ENCODE assay signal across 2 cellular contexts in the genomic region with DNA sequence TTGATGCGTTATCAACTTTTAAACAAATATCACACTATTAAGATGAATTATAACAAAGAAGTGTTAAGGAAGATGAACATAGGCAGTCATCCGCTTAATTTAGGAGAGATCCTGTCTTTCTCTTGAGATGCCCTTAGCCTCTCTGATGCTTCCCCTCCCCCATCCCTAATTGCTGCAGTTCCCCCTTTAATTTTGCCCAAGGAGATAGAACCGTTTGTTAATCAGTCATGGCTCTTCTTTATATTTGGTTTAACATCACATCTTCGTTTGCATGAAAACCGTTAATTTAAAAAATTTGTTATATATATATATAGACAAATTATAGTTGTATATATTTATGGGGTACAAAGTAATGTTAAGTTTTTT.
TF ChIP-seq lines count a peak whose summit lies in the region.

No MANE protein-coding gene starts in this region.

TF ChIP-seq in PFSK-1, 5 proteins besides CTCF, POLR2A, EP300 and RAD21:
- TF ChIP-seq FOXP2 (optimal IDR thresholded peaks at IDR 0.05; ENCODE audit: borderline replicate concordance, extremely low read depth, extremely low read length, insufficient read depth), result no peak
- TF ChIP-seq SIN3A (IDR thresholded peaks at IDR 0.05; ENCODE audit: borderline replicate concordance, insufficient read depth, low read length), result peak; percentile 84; the same call in 1 of the 2 replicates
- no peak for TF ChIP-seq TAF1 (IDR thresholded peaks at IDR 0.05; ENCODE audit: borderline replicate concordance, insufficient read depth, low read length)
- TF ChIP-seq POLR2AphosphoS5 (IDR thresholded peaks at IDR 0.05; ENCODE audit: low read depth, low read length), result no peak
- TF ChIP-seq, protein P1, sequence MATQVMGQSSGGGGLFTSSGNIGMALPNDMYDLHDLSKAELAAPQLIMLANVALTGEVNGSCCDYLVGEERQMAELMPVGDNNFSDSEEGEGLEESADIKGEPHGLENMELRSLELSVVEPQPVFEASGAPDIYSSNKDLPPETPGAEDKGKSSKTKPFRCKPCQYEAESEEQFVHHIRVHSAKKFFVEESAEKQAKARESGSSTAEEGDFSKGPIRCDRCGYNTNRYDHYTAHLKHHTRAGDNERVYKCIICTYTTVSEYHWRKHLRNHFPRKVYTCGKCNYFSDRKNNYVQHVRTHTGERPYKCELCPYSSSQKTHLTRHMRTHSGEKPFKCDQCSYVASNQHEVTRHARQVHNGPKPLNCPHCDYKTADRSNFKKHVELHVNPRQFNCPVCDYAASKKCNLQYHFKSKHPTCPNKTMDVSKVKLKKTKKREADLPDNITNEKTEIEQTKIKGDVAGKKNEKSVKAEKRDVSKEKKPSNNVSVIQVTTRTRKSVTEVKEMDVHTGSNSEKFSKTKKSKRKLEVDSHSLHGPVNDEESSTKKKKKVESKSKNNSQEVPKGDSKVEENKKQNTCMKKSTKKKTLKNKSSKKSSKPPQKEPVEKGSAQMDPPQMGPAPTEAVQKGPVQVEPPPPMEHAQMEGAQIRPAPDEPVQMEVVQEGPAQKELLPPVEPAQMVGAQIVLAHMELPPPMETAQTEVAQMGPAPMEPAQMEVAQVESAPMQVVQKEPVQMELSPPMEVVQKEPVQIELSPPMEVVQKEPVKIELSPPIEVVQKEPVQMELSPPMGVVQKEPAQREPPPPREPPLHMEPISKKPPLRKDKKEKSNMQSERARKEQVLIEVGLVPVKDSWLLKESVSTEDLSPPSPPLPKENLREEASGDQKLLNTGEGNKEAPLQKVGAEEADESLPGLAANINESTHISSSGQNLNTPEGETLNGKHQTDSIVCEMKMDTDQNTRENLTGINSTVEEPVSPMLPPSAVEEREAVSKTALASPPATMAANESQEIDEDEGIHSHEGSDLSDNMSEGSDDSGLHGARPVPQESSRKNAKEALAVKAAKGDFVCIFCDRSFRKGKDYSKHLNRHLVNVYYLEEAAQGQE (IDR thresholded peaks at IDR 0.05; ENCODE audit: insufficient read depth in 1 of 2, low read depth in 2 of 2, low read length in 2 of 2), result 0 out of 4 replicates have a peak, but pooled peaks of 1 of the 2 experiments have one; percentile 32

TF ChIP-seq in SK-N-SH, 30 proteins besides CTCF, POLR2A, EP300 and RAD21:
- TF ChIP-seq, protein P2, sequence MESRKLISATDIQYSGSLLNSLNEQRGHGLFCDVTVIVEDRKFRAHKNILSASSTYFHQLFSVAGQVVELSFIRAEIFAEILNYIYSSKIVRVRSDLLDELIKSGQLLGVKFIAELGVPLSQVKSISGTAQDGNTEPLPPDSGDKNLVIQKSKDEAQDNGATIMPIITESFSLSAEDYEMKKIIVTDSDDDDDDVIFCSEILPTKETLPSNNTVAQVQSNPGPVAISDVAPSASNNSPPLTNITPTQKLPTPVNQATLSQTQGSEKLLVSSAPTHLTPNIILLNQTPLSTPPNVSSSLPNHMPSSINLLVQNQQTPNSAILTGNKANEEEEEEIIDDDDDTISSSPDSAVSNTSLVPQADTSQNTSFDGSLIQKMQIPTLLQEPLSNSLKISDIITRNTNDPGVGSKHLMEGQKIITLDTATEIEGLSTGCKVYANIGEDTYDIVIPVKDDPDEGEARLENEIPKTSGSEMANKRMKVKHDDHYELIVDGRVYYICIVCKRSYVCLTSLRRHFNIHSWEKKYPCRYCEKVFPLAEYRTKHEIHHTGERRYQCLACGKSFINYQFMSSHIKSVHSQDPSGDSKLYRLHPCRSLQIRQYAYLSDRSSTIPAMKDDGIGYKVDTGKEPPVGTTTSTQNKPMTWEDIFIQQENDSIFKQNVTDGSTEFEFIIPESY (IDR thresholded peaks at IDR 0.05; ENCODE audit: borderline replicate concordance, low read depth), result no peak
- no peak for TF ChIP-seq POLR2AphosphoS5 (IDR thresholded peaks at IDR 0.05; ENCODE audit: low read depth, low read length)
